Comparison of ENCODE assay signal across 1 cellular context in genomic region chr11:61769169-61769920, GRCh38.
TF ChIP-seq lines count a peak whose summit lies in the region.

No MANE protein-coding gene starts in this region.

TF ChIP-seq in HepG2, 621 proteins besides CTCF, POLR2A, EP300 and RAD21 (continues in another document):
- peak; percentile 77 for TF ChIP-seq MED1 (CRISPR knock-in tag; IDR thresholded peaks at IDR 0.05)
- TF ChIP-seq ZNF569 (CRISPR knock-in tag; IDR thresholded peaks at IDR 0.05; ENCODE audit: borderline replicate concordance): no peak
- TF ChIP-seq ZNF12 (CRISPR knock-in tag; IDR thresholded peaks at IDR 0.05): no peak
- TF ChIP-seq IKZF5 (CRISPR knock-in tag; IDR thresholded peaks at IDR 0.05): peak; percentile 84; the same call in 1 of the 2 replicates
- no peak for TF ChIP-seq SRSF4 (IDR thresholded peaks at IDR 0.05; ENCODE audit: low read depth, low read length, poor library complexity, severe bottlenecking)
- no peak for TF ChIP-seq MTF2 (CRISPR knock-in tag; IDR thresholded peaks at IDR 0.05; ENCODE audit: borderline replicate concordance)
- peak; percentile 70 for TF ChIP-seq SOX13 (IDR thresholded peaks at IDR 0.05)
- peak in 1 of 2 experiments; percentile 94; a peak in 2 of 4 replicates for TF ChIP-seq SOX13 (CRISPR knock-in tag; conservative IDR thresholded peaks at IDR 0.05 in 1 of 2, IDR thresholded peaks at IDR 0.05 in 1 of 2)
- TF ChIP-seq KLF9 (CRISPR knock-in tag; IDR thresholded peaks at IDR 0.05; ENCODE audit: low read depth): no peak
- TF ChIP-seq MIER3 (CRISPR knock-in tag; IDR thresholded peaks at IDR 0.05; ENCODE audit: borderline replicate concordance): no peak
- TF ChIP-seq MLX (CRISPR knock-in tag; IDR thresholded peaks at IDR 0.05): peak; percentile 18; the same call in 1 of the 2 replicates
- TF ChIP-seq HDAC1 (CRISPR knock-in tag; IDR thresholded peaks at IDR 0.05): peak; percentile 81
- TF ChIP-seq FOXO1 (CRISPR knock-in tag; IDR thresholded peaks at IDR 0.05): peak; percentile 69; the same call in 1 of the 2 replicates
- no peak for TF ChIP-seq ELF4 (CRISPR knock-in tag; IDR thresholded peaks at IDR 0.05; ENCODE audit: borderline replicate concordance)
- no peak for TF ChIP-seq CC2D1A (CRISPR knock-in tag; IDR thresholded peaks at IDR 0.05)
- TF ChIP-seq NFRKB (IDR thresholded peaks at IDR 0.05): no peak
- 0 out of 2 replicates have a peak, but pooled peaks have one; percentile 54 for TF ChIP-seq THAP11 (CRISPR knock-in tag; IDR thresholded peaks at IDR 0.05)
- peak; percentile 99 for TF ChIP-seq ZBTB10 (CRISPR knock-in tag; IDR thresholded peaks at IDR 0.05; ENCODE audit: borderline replicate concordance)
- TF ChIP-seq HDAC2 (CRISPR knock-in tag; IDR thresholded peaks at IDR 0.05): peak; percentile 76
- no peak for TF ChIP-seq FOXP1 (IDR thresholded peaks at IDR 0.05)
- 0 out of 2 replicates have a peak, but pooled peaks have one; percentile 28 for TF ChIP-seq FOXP1 (CRISPR knock-in tag; IDR thresholded peaks at IDR 0.05)
- peak; percentile 84 for TF ChIP-seq HIVEP1 (CRISPR knock-in tag; IDR thresholded peaks at IDR 0.05)
- no peak for TF ChIP-seq ZNF737 (CRISPR knock-in tag; IDR thresholded peaks at IDR 0.05; ENCODE audit: borderline replicate concordance)
- TF ChIP-seq PCBP2 (optimal IDR thresholded peaks at IDR 0.05; ENCODE audit: low read depth, low read length, poor library complexity, severe bottlenecking): no peak
- peak; percentile 38; the same call in 1 of the 2 replicates for TF ChIP-seq DR1 (CRISPR knock-in tag; IDR thresholded peaks at IDR 0.05)
- TF ChIP-seq PHF20 (CRISPR knock-in tag; IDR thresholded peaks at IDR 0.05): 0 out of 2 replicates have a peak, but pooled peaks have one; percentile 36
- no peak for TF ChIP-seq FOXK2 (IDR thresholded peaks at IDR 0.05)
- no peak for TF ChIP-seq DDIT3 (CRISPR knock-in tag; IDR thresholded peaks at IDR 0.05)
- peak; percentile 98 for TF ChIP-seq PAXIP1 (CRISPR knock-in tag; conservative IDR thresholded peaks at IDR 0.05)
- TF ChIP-seq MTF1 (CRISPR knock-in tag; IDR thresholded peaks at IDR 0.05): no peak
- TF ChIP-seq ZBTB26 (CRISPR knock-in tag; IDR thresholded peaks at IDR 0.05; ENCODE audit: borderline replicate concordance): no peak
- TF ChIP-seq ZNF335 (CRISPR knock-in tag; IDR thresholded peaks at IDR 0.05): no peak
- 0 out of 2 replicates have a peak, but pooled peaks have one; percentile 45 for TF ChIP-seq SP140L (CRISPR knock-in tag; IDR thresholded peaks at IDR 0.05; ENCODE audit: borderline replicate concordance)
- TF ChIP-seq AGO2 (optimal IDR thresholded peaks at IDR 0.05; ENCODE audit: low read depth, low read length): peak; percentile 72
- no peak for TF ChIP-seq SMC3 (IDR thresholded peaks at IDR 0.05; ENCODE audit: low read length)
- 0 out of 2 replicates have a peak, but pooled peaks have one; percentile 41 for TF ChIP-seq FOXC1 (CRISPR knock-in tag; IDR thresholded peaks at IDR 0.05; ENCODE audit: borderline replicate concordance)
- no peak for TF ChIP-seq ZNF234 (CRISPR knock-in tag; conservative IDR thresholded peaks at IDR 0.05)
- no peak for TF ChIP-seq DMTF1 (CRISPR knock-in tag; IDR thresholded peaks at IDR 0.05)
- TF ChIP-seq DMAP1 (CRISPR knock-in tag; IDR thresholded peaks at IDR 0.05): no peak; the same call in 1 of the 2 replicates
- 0 out of 2 replicates have a peak, but pooled peaks have one; percentile 32 for TF ChIP-seq ZKSCAN8 (CRISPR knock-in tag; IDR thresholded peaks at IDR 0.05; ENCODE audit: borderline replicate concordance)
- TF ChIP-seq NCOA2 (CRISPR knock-in tag; IDR thresholded peaks at IDR 0.05): peak; percentile 79
- no peak for TF ChIP-seq ZNF839 (CRISPR knock-in tag; IDR thresholded peaks at IDR 0.05; ENCODE audit: borderline replicate concordance)
- no peak; the same call in 1 of the 2 replicates for TF ChIP-seq ETV6 (CRISPR knock-in tag; conservative IDR thresholded peaks at IDR 0.05)
- peak; percentile 43; the same call in 1 of the 2 replicates for TF ChIP-seq SMAD3 (CRISPR knock-in tag; IDR thresholded peaks at IDR 0.05)
- no peak for TF ChIP-seq SCMH1 (CRISPR knock-in tag; IDR thresholded peaks at IDR 0.05; ENCODE audit: borderline replicate concordance)
- peak; percentile 78; the same call in 1 of the 2 replicates for TF ChIP-seq ZBTB46 (CRISPR knock-in tag; IDR thresholded peaks at IDR 0.05; ENCODE audit: borderline replicate concordance)
- TF ChIP-seq ZNF546 (CRISPR knock-in tag; conservative IDR thresholded peaks at IDR 0.05): no peak
- peak; percentile 29; the same call in 1 of the 2 replicates for TF ChIP-seq ZNF749 (CRISPR knock-in tag; IDR thresholded peaks at IDR 0.05; ENCODE audit: borderline replicate concordance)
- no peak for TF ChIP-seq TMF1 (CRISPR knock-in tag; IDR thresholded peaks at IDR 0.05; ENCODE audit: low read depth)
- peak; percentile 37; the same call in 1 of the 2 replicates for TF ChIP-seq GMEB1 (CRISPR knock-in tag; IDR thresholded peaks at IDR 0.05; ENCODE audit: borderline replicate concordance)
- TF ChIP-seq ZMYM3 (CRISPR knock-in tag; IDR thresholded peaks at IDR 0.05): peak; percentile 65; the same call in 1 of the 2 replicates
- no peak; the same call in 1 of the 2 replicates for TF ChIP-seq ISL2 (CRISPR knock-in tag; IDR thresholded peaks at IDR 0.05)
- no peak for TF ChIP-seq PLRG1 (conservative IDR thresholded peaks at IDR 0.05)
- TF ChIP-seq ZIK1 (CRISPR knock-in tag; IDR thresholded peaks at IDR 0.05; ENCODE audit: borderline replicate concordance, low read depth): no peak
- no peak for TF ChIP-seq HMG20B (CRISPR knock-in tag; conservative IDR thresholded peaks at IDR 0.05)
